34 cellular contexts compared by ENCODE assay signal in genomic region chr5:2995035-2995434, GRCh38.
"Had no signal": no experiment of that assay in that cellular context is flagged by ENCODE, and none has a peak within 500 bp of the region (broad histone marks: within the 10 kb centered on the region; RNA-seq: fewer than 3 reads in every experiment).

No MANE protein-coding gene starts in this region.

- H3K4me1 Mint-ChIP-seq: activated B cell treated with CpG ODN at 0.5 μM for 24 hours; activated naive CD8-positive, alpha-beta T cell treated with anti-CD3 and anti-CD28 coated beads for 36 hours; activated T-helper 17 cell treated with anti-CD3 and anti-CD28 coated beads, Interleukin-2, amount 50 U/mL, for 72 hours had no signal

- H3K4me1 ChIP-seq: adrenal gland, body of pancreas, breast epithelium had no signal

- H3K36me3 ChIP-seq: adrenal gland, brain microvascular endothelial cell, breast epithelium had no signal

- H3K27ac ChIP-seq: adrenal gland, body of pancreas, brain microvascular endothelial cell, breast epithelium, VCaP had no signal

- ATAC-seq: activated CD8-positive, alpha-beta T cell treated with anti-CD3 and anti-CD28 coated beads for 36 hours; activated naive CD4-positive, alpha-beta T cell treated with anti-CD3 and anti-CD28 coated beads, Interleukin-2, amount 50 U/mL, for 72 hours; activated T-cell treated with anti-CD3 and anti-CD28 coated beads, Interleukin-2, amount 50 U/mL, for 4 hours; activated T-cell treated with anti-CD3 and anti-CD28 coated beads, Interleukin-2, amount 50 U/mL, for 72 hours; activated T-helper 17 cell treated with anti-CD3 and anti-CD28 coated beads, Interleukin-2, amount 50 U/mL, for 72 hours; body of pancreas had no signal

- H3K4me3 Mint-ChIP-seq: activated B cell treated with CpG ODN at 0.5 μM for 24 hours; activated CD4-positive, alpha-beta memory T cell treated with anti-CD3 and anti-CD28 coated beads for 36 hours; activated CD8-positive, alpha-beta T cell treated with anti-CD3 and anti-CD28 coated beads for 36 hours; activated naive CD4-positive, alpha-beta T cell treated with anti-CD3 and anti-CD28 coated beads for 36 hours; activated naive CD8-positive, alpha-beta T cell treated with anti-CD3 and anti-CD28 coated beads for 36 hours; activated T-cell treated with anti-CD3 and anti-CD28 coated beads, Interleukin-2, amount 50 U/mL, for 4 hours; activated T-cell treated with anti-CD3 and anti-CD28 coated beads, Interleukin-2, amount 50 U/mL, for 72 hours; activated T-helper 1 cell treated with anti-CD3 and anti-CD28 coated beads, Interleukin-12 subunit alpha, Interleukin-12 subunit beta, Interleukin-2, Interleukin-4 antibody, amounts not matched to agents 30 ng/mL and 10 ng/mL and 1 ng/mL, durations not matched to agents 14 hours and 24 hours and 36 hours; activated T-helper 17 cell treated with anti-CD3 and anti-CD28 coated beads, Interleukin-2, amount 50 U/mL, for 72 hours; T-helper 1 cell treated with Interleukin-12 subunit alpha and Interleukin-12 subunit beta and Interleukin-4 antibody, amounts not matched to agents 30 μg/mL and 1 μg/mL, for 36 hours; T-helper 2 cell treated with Interferon-gamma antibody and Interleukin-4, amounts not matched to agents 5 μg/mL and 100 μg/mL, for 36 hours had no signal

- H3K4me3 ChIP-seq: adrenal gland, body of pancreas, breast epithelium had no signal

- H3K27me3 ChIP-seq: adrenal gland, body of pancreas, brain microvascular endothelial cell had no signal

- DNase-seq: activated B cell treated with CpG ODN at 0.5 μM for 24 hours; activated CD4-positive, alpha-beta memory T cell treated with anti-CD3 and anti-CD28 coated beads for 36 hours; activated CD4-positive, alpha-beta T cell treated with anti-CD3 and anti-CD28 coated beads for 48 hours; activated CD4-positive, alpha-beta T cell treated with anti-CD3 and anti-CD28 coated beads, Interleukin-2, amount 50 U/mL, for 1 hour; activated CD4-positive, alpha-beta T cell treated with anti-CD3 and anti-CD28 coated beads, Interleukin-2, amount 50 U/mL, for 4 hours; activated CD4-positive, CD25-positive, alpha-beta regulatory T cell treated with anti-CD3 and anti-CD28 coated beads, Interleukin-2, amount 50 U/mL, for 72 hours; activated CD8-positive, alpha-beta memory T cell treated with anti-CD3 and anti-CD28 coated beads, Interleukin-2, amount 50 U/mL, for 4 hours; activated CD8-positive, alpha-beta T cell treated with anti-CD3 and anti-CD28 coated beads for 36 hours; activated effector memory CD4-positive, alpha-beta T cell treated with anti-CD3 and anti-CD28 coated beads, Interleukin-2, amount 50 U/mL, for 16 hours; activated gamma-delta T cell treated with Interleukin-2 at 50 U/mL for 16 hours; activated naive CD4-positive, alpha-beta T cell; activated naive CD4-positive, alpha-beta T cell treated with anti-CD3 and anti-CD28 coated beads for 36 hours; activated naive CD4-positive, alpha-beta T cell treated with anti-CD3 and anti-CD28 coated beads, Interleukin-2, amount 50 U/mL, for 16 hours; activated naive CD8-positive, alpha-beta T cell treated with anti-CD3 and anti-CD28 coated beads for 36 hours; activated T-cell treated with anti-CD3 and anti-CD28 coated beads for 4 hours; activated T-cell treated with anti-CD3 and anti-CD28 coated beads, Interleukin-2, amount 50 U/mL, for 1 hour; activated T-cell treated with anti-CD3 and anti-CD28 coated beads, Interleukin-2, amount 50 U/mL, for 4 hours; activated T-cell treated with anti-CD3 and anti-CD28 coated beads, Interleukin-2, amount 50 U/mL, for 72 hours; adrenal gland; amniotic stem cell; aorta; body of pancreas; brain microvascular endothelial cell; central memory CD4-positive, alpha-beta T cell; T-helper 1 cell; T-helper 2 cell; T-helper 9 cell had no signal

- H3K9me3 Mint-ChIP-seq: activated CD8-positive, alpha-beta T cell treated with anti-CD3 and anti-CD28 coated beads for 36 hours; activated naive CD8-positive, alpha-beta T cell treated with anti-CD3 and anti-CD28 coated beads for 36 hours had no signal

- H3K36me3 Mint-ChIP-seq: activated CD4-positive, alpha-beta memory T cell treated with anti-CD3 and anti-CD28 coated beads for 36 hours; activated naive CD4-positive, alpha-beta T cell treated with anti-CD3 and anti-CD28 coated beads, Interleukin-2, amount 50 U/mL, for 72 hours; activated naive CD8-positive, alpha-beta T cell treated with anti-CD3 and anti-CD28 coated beads for 36 hours had no signal

- H3K27ac Mint-ChIP-seq: activated B cell treated with CpG ODN at 0.5 μM for 24 hours; activated CD4-positive, alpha-beta memory T cell treated with anti-CD3 and anti-CD28 coated beads for 36 hours; activated CD8-positive, alpha-beta T cell treated with anti-CD3 and anti-CD28 coated beads for 36 hours; activated naive CD4-positive, alpha-beta T cell treated with anti-CD3 and anti-CD28 coated beads for 36 hours; activated naive CD4-positive, alpha-beta T cell treated with anti-CD3 and anti-CD28 coated beads, Interleukin-2, amount 50 U/mL, for 72 hours; activated naive CD8-positive, alpha-beta T cell treated with anti-CD3 and anti-CD28 coated beads for 36 hours; activated T-cell treated with anti-CD3 and anti-CD28 coated beads, Interleukin-2, amount 50 U/mL, for 72 hours; activated T-helper 1 cell treated with anti-CD3 and anti-CD28 coated beads, Interleukin-12 subunit alpha, Interleukin-12 subunit beta, Interleukin-2, Interleukin-4 antibody, amounts not matched to agents 30 ng/mL and 10 ng/mL and 1 ng/mL, durations not matched to agents 14 hours and 24 hours and 36 hours; activated T-helper 17 cell treated with anti-CD3 and anti-CD28 coated beads, Interleukin-2, amount 50 U/mL, for 72 hours; T-helper 1 cell treated with Interleukin-12 subunit alpha and Interleukin-12 subunit beta and Interleukin-4 antibody, amounts not matched to agents 30 μg/mL and 1 μg/mL, for 36 hours; T-helper 2 cell treated with Interferon-gamma antibody and Interleukin-4, amounts not matched to agents 5 μg/mL and 100 μg/mL, for 36 hours had no signal

- H3K27me3 Mint-ChIP-seq: activated B cell treated with CpG ODN at 0.5 μM for 24 hours; activated CD4-positive, alpha-beta memory T cell treated with anti-CD3 and anti-CD28 coated beads for 36 hours; activated CD8-positive, alpha-beta T cell treated with anti-CD3 and anti-CD28 coated beads for 36 hours; activated naive CD8-positive, alpha-beta T cell treated with anti-CD3 and anti-CD28 coated beads for 36 hours had no signal

- H3K9me3 ChIP-seq: adrenal gland, body of pancreas, breast epithelium had no signal
